In the genomic region with DNA sequence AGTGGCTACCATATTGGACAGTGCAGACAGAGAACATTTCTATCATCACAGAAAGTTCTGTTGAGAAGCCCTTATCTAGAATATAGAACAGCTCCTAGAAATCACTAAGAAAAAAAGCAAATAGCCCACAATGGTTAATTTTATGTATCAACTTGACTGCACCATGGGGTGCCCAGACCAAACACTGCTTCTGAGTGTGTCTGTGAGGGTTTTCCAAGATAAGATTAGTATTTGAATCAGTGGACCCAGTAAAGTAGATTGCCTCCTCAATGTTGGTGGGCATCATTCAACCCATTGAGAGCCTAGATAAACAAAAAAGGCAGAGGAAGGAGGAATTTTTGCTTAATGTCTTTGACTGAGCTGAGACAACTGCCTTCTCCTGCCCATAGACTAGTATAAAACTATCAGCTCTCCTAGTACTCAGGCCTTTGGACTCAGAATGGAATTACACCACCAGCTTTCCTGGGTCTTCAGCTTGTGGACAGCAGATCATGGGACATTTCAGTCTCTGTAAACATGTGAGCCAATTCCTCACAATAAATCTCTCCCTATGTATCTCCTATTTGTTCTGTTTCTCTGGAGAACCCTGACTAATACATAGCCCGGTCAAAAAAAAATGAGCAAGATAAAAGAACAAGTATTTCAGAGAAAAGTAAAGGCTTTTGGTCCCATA, we compare ENCODE assay signal across 29 cellular contexts. TPM values are rescaled to one million over a fixed set of nuclear protein-coding genes. Genes with fewer than 3 reads are reported as not detected.
"Had no signal": no experiment of that assay in that cellular context is flagged by ENCODE, and none has a peak within 500 bp of the region (broad histone marks: within the 10 kb centered on the region; RNA-seq: fewer than 3 reads in every experiment).

No MANE protein-coding gene starts in this region.

- H3K36me3 ChIP-seq: neutrophil, pancreas, prostate gland, spleen, suprapubic skin, tibial artery, transverse colon, upper lobe of right lung, uterus had no signal

- ATAC-seq: naive thymus-derived CD8-positive, alpha-beta T cell; natural killer cell treated with Interleukin-12 subunit alpha and Interleukin-12 subunit beta and Interleukin-15 and Interleukin-18, amount 100 ng/mL, for 72 hours; pancreas; right cardiac atrium; sciatic nerve; stimulated activated memory B cell treated with anti-CD40 and anti-IgM and Interleukin-4, amounts not matched to agents 10 μg/mL and 1 μg/mL and 100 μg/mL, for 72 hours; stimulated activated naive CD8-positive, alpha-beta T cell treated with anti-CD3 and anti-CD28 coated beads, Interleukin-15, amount 100 ng/mL, for 72 hours; stimulated activated naive CD8-positive, alpha-beta T cell treated with anti-CD3 and anti-CD28 coated beads, Interleukin-15, Interleukin-2, amounts not matched to agents 100 U/mL and 50 U/mL, for 24 hours; upper lobe of right lung had no signal

- H3K27ac Mint-ChIP-seq: naive thymus-derived CD8-positive, alpha-beta T cell; natural killer cell treated with Interleukin-12 subunit alpha and Interleukin-12 subunit beta and Interleukin-15 and Interleukin-18, amount 100 ng/mL, for 72 hours; nephron progenitor cell; stimulated activated memory B cell treated with anti-CD40 and anti-IgM and Interleukin-4, amounts not matched to agents 10 μg/mL and 1 μg/mL and 100 μg/mL, for 72 hours; stimulated activated naive CD8-positive, alpha-beta T cell treated with anti-CD3 and anti-CD28 coated beads, Interleukin-15, amount 100 ng/mL, for 72 hours; type B pancreatic cell had no signal

- H3K4me2 ChIP-seq: smooth muscle cell had no signal

- DNase-seq: naive thymus-derived CD8-positive, alpha-beta T cell; nephron progenitor cell; nucleus accumbens; pancreas; right cardiac atrium; spleen; stimulated activated CD4-positive, alpha-beta T cell treated with anti-CD3 and anti-CD28 coated beads, Interleukin-12 subunit alpha, Interleukin-12 subunit beta, amount 100 ng/mL, for 4 hours; stimulated activated CD4-positive, alpha-beta T cell treated with anti-CD3 and anti-CD28 coated beads, Interleukin-1b, Interleukin-23, amount 100 ng/mL, for 48 hours; stimulated activated CD4-positive, alpha-beta T cell treated with anti-CD3 and anti-CD28 coated beads, Interleukin-4, amount 100 ng/mL, for 1 hour; stimulated activated CD4-positive, alpha-beta T cell treated with anti-CD3 and anti-CD28 coated beads, Interleukin-4, amount 100 ng/mL, for 4 hours; stimulated activated CD8-positive, alpha-beta memory T cell treated with anti-CD3 and anti-CD28 coated beads, Interleukin-4, amount 100 ng/mL, for 48 hours; stimulated activated naive CD4-positive, alpha-beta T cell; stimulated activated naive CD8-positive, alpha-beta T cell treated with anti-CD3 and anti-CD28 coated beads, Interleukin-15, amount 100 ng/mL, for 72 hours; stimulated activated naive CD8-positive, alpha-beta T cell treated with anti-CD3 and anti-CD28 coated beads, Interleukin-15, Interleukin-2, amounts not matched to agents 100 U/mL and 50 U/mL, for 24 hours; substantia nigra; testis; tibial artery; transverse colon; upper lobe of right lung; uterus had no signal

- H3K9me3 ChIP-seq: neutrophil, pancreas, prostate gland, testis, transverse colon, upper lobe of right lung, uterus had no signal

- H3K27me3 ChIP-seq: neutrophil, pancreas, spleen, suprapubic skin, testis, tibial artery, transverse colon, upper lobe of right lung, uterus had no signal

- H3K4me3 ChIP-seq: pancreas, prostate gland, skin epidermis, smooth muscle cell, spleen, suprapubic skin, testis, tibial artery, upper lobe of right lung, uterus had no signal

- H3K27ac ChIP-seq: neutrophil, pancreas, prostate gland, skin epidermis, spleen, suprapubic skin, testis, tibial artery, transverse colon, upper lobe of right lung, uterus had no signal

- H3K4me1 ChIP-seq: pancreas, prostate gland, spleen, suprapubic skin, testis, tibial artery, transverse colon, upper lobe of right lung, uterus had no signal

RNA-seq across cellular contexts. Expression of a gene that starts 55.9 kb away (rescaled TPM):
- polyA plus RNA-seq: naive thymus-derived CD8-positive, alpha-beta T cell had no signal
